ENCODE assay signal across 8 cellular contexts in genomic region chr5:115841382-115842088, GRCh38. TPM values are rescaled to one million over a fixed set of nuclear protein-coding genes. Genes with fewer than 3 reads are reported as not detected.
DNase-seq lines count a peak whose midpoint lies in the region; ATAC-seq and TF ChIP-seq lines count a peak whose summit lies in the region.

TSS of gene AP3S1 (plus strand) at chr5:115841935. CDS start at chr5:115842038, 103 bp downstream.
TSS of gene ATG12 (minus strand) at chr5:115841565. CDS start at chr5:115841552, 13 bp downstream.

- H3K27ac ChIP-seq in PC-9 = peak within 1 kb of the TSS; percentile 89

- intact Hi-C loops in PC-9 (cut with micrococcal nuclease; ENCODE audit: unreplicated experiment) = loop anchor here (1.0 to 5.0 kb wide), 5 partner anchors 191 to 744 kb away; partner anchors contain the start of genes ARL14EPL and TMED7

- H3K9me3 ChIP-seq in PC-9 (ENCODE audit: insufficient read depth, low read depth) = no peaks in the 10 kb centered on the region; the same call in 1 of the 2 replicates

- DNase-seq in DMS53 treated with DMSO at 0.1 percent for 48 hours (lab: John Stamatoyannopoulos, UW; ENCODE audit: unreplicated experiment) = peak; percentile 89
- DNase-seq in KBM-7 = peak; percentile 96
- peak; percentile 81 to 89 for DNase-seq in PC-9
- DNase-seq in activated T-cell treated with anti-CD3 and anti-CD28 coated beads, Interleukin-2, amount 50 U/mL, for 1 hour = peak; percentile 96
- DNase-seq in epithelial cell of proximal tubule (ENCODE audit: low read depth) = peak; percentile 62
- peak; percentile 92 for DNase-seq in mucosa of gallbladder (ENCODE audit: low spot score)
- DNase-seq in stimulated activated CD8-positive, alpha-beta memory T cell treated with anti-CD3 and anti-CD28 coated beads, Interleukin-4, amount 100 ng/mL, for 24 hours (ENCODE audit: low read depth) = peak; percentile 82

- peaks cover 20% of the 10 kb centered on the region for H4K20me1 ChIP-seq in PC-9 (ENCODE audit: insufficient read depth)

- H3F3A ChIP-seq in PC-9 (ENCODE audit: insufficient read depth, low read depth) = no peaks in the 10 kb centered on the region

- H3K79me2 ChIP-seq in PC-9 (ENCODE audit: low read depth) = peaks cover 69% of the 10 kb centered on the region

- no peaks in the 10 kb centered on the region for H3K9me2 ChIP-seq in PC-9 (ENCODE audit: insufficient read depth)

- CTCF ChIA-PET in PC-9 (lab: Charles Lee) = no interaction called here

- H2AFZ ChIP-seq in PC-9 = peak within 1 kb of the TSS; percentile 85

- peak; percentile 84 for ATAC-seq in GM21723 (IDR thresholded peaks at IDR 0.05; ENCODE audit: unreplicated experiment)

- TSS peak; percentile 46 for BruUV-seq in PC-9 (replicated peaks; lab: Mats Ljungman, UMichigan)

- H3K4me2 ChIP-seq in PC-9 = peak within 1 kb of the TSS; percentile 95

- TF ChIP-seq CTCF in PC-9 (conservative IDR thresholded peaks at IDR 0.05) (no peak; the same call in 1 of the 2 replicates), epithelial cell of proximal tubule (conservative IDR thresholded peaks at IDR 0.05; ENCODE audit: low read depth, low read length) (no peak)

- in situ Hi-C loops in KBM-7 (cut with MboI; ENCODE audit: low pct_unique_long_range_greater_than_20kb, low sequenced_read_pairs) = loop anchor here (25.0 kb wide), 1 partner anchor 529 kb away; no protein-coding TSS in a partner anchor

- peaks cover 35% of the 10 kb centered on the region for H3K4me1 ChIP-seq in PC-9 (replicated peaks; ENCODE audit: insufficient read depth)

- peaks cover 14% of the 10 kb centered on the region for H3K36me3 ChIP-seq in PC-9 (ENCODE audit: low read depth)

- H3K4me3 ChIP-seq in PC-9 (peak within 1 kb of the TSS; percentile 88), epithelial cell of proximal tubule (ENCODE audit: low read depth, low read length) (peak within 1 kb of the TSS; percentile 64)

- H3K27me3 ChIP-seq in PC-9 (ENCODE audit: insufficient read depth, low read depth) = no peaks in the 10 kb centered on the region

- POLR2A ChIA-PET in PC-9 (lab: Charles Lee; ENCODE audit: unreplicated experiment) = interaction anchor here (0.7 kb wide), 1 partner anchor 297 kb away, joined by 9 read pairs; no protein-coding TSS in a partner anchor

RNA-seq across cellular contexts. Expression of gene AP3S1, which starts in this region (rescaled TPM):
- total RNA-seq in PC-9 (2021) (38.8 and 49.1 TPM in 2 replicates), epithelial cell of proximal tubule (73.2 and 144 TPM in 2 replicates), mucosa of gallbladder (72.0 TPM)

RNA-seq across cellular contexts. Expression of gene ATG12, which starts in this region (rescaled TPM):
- 39.8 and 48.7 TPM in 2 replicates for total RNA-seq in PC-9 (2021)
- 20.6 and 26.5 TPM in 2 replicates for total RNA-seq in epithelial cell of proximal tubule
- total RNA-seq in mucosa of gallbladder = 36.5 TPM

Comparison
In these comparisons a context has a peak if more than half of its experiments do, and no peak if none do; other contexts are left out.
1. Peak in every context shown above with its lines: DNase-seq, ATAC-seq, H3K4me3 ChIP-seq and H3K27ac ChIP-seq.